Comparison of ENCODE assay signal across 20 cellular contexts in the genomic region with DNA sequence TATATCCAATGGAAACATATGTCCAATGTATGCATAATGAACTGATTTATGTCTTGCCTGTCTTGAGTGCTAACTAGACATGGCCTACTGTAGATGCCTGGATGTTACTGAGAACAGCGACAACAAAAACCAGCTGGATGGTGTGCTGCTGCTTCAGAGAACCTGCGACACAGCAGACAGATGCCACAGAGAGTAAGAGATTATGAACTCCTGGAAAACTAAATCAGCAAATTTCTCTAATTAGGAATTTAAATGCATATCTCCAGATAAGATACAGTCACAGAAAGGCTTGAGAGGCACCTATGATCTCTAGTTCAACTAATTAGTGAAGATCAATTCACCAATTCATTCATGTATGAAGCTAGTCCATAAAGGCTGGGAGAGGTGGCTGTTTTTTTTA.
"Had no signal": no experiment of that assay in that cellular context is flagged by ENCODE, and none has a peak within 500 bp of the region (broad histone marks: within the 10 kb centered on the region; RNA-seq: fewer than 3 reads in every experiment).

No MANE protein-coding gene starts in this region.

- DNase-seq: stimulated activated CD4-positive, alpha-beta T cell treated with anti-CD3 and anti-CD28 coated beads, Interleukin-2, amount 100 ng/mL, for 48 hours; stimulated activated CD4-positive, alpha-beta T cell treated with anti-CD3 and anti-CD28 coated beads, Interleukin-4, amount 100 ng/mL, for 1 hour; stimulated activated CD4-positive, alpha-beta T cell treated with anti-CD3 and anti-CD28 coated beads, Interleukin-4, amount 100 ng/mL, for 24 hours; stimulated activated CD4-positive, alpha-beta T cell treated with anti-CD3 and anti-CD28 coated beads, Interleukin-4, amount 100 ng/mL, for 4 hours; stimulated activated CD8-positive, alpha-beta memory T cell treated with anti-CD3 and anti-CD28 coated beads, Interleukin-4, amount 100 ng/mL, for 48 hours; stimulated activated naive B cell treated with anti-CD40 and anti-IgM and Interleukin-4, amounts not matched to agents 10 μg/mL and 1 μg/mL and 100 μg/mL, for 72 hours; stimulated activated naive CD4-positive, alpha-beta T cell; stimulated activated naive CD4-positive, alpha-beta T cell treated with Interleukin-2 at 50 U/mL for 16 hours; stimulated activated naive CD8-positive, alpha-beta T cell treated with anti-CD3 and anti-CD28 coated beads, Interleukin-15, amount 100 ng/mL, for 72 hours; stimulated activated naive CD8-positive, alpha-beta T cell treated with anti-CD3 and anti-CD28 coated beads, Interleukin-15, Interleukin-2, amounts not matched to agents 100 U/mL and 50 U/mL, for 24 hours; stomach; substantia nigra; testis; thyroid gland; tibial artery; transverse colon; trophoblast cell; upper lobe of left lung; upper lobe of right lung; uterus had no signal
